ENCODE assay signal across 8 cellular contexts in genomic region chrX:68831405-68832100, GRCh38. TPM values are rescaled to one million over a fixed set of nuclear protein-coding genes. Genes with fewer than 3 reads are reported as not detected.
DNase-seq lines count a peak whose midpoint lies in the region; ATAC-seq and TF ChIP-seq lines count a peak whose summit lies in the region.

No MANE protein-coding gene starts in this region.

- peak overlapping the region; percentile 79 for H3K27ac Mint-ChIP-seq in dendritic cell treated with granulocyte-macrophage colony-stimulating factor and Interleukin-4, amounts not matched to agents 40 ng/mL and 50 ng/mL, for 4 days

- H3K27me3 Mint-ChIP-seq in dendritic cell treated with granulocyte-macrophage colony-stimulating factor and Interleukin-4, amounts not matched to agents 40 ng/mL and 50 ng/mL, for 4 days, result peaks cover 23% of the 10 kb centered on the region

- ATAC-seq in HG03135 (IDR thresholded peaks at IDR 0.05; ENCODE audit: unreplicated experiment), result no peak

- H3K36me3 ChIP-seq in MG63 (no peaks in the 10 kb centered on the region), muscle layer of colon (ENCODE audit: insufficient read depth, low read length) (no peaks in the 10 kb centered on the region)

- H3K4me1 Mint-ChIP-seq in dendritic cell treated with granulocyte-macrophage colony-stimulating factor and Interleukin-4, amounts not matched to agents 40 ng/mL and 50 ng/mL, for 4 days (ENCODE audit: low read depth), result peaks cover 49% of the 10 kb centered on the region

- no peaks in the 10 kb centered on the region for H3K9me3 Mint-ChIP-seq in dendritic cell treated with granulocyte-macrophage colony-stimulating factor and Interleukin-4, amounts not matched to agents 40 ng/mL and 50 ng/mL, for 4 days

- H3K9me3 ChIP-seq in MG63 (no peaks in the 10 kb centered on the region), muscle layer of colon (ENCODE audit: low read length) (no peaks in the 10 kb centered on the region)

- no peak for TF ChIP-seq CTCF in AG04449 (IDR thresholded peaks at IDR 0.05; ENCODE audit: insufficient read depth, low read length, missing control alignments)

- CTCF ChIA-PET in AG04449 (lab: Yijun Ruan, JAX), result interaction anchor here (1.2 to 13.5 kb wide), 6 partner anchors 99 to 556 kb away, joined by 4 to 281 read pairs (median 4); no protein-coding TSS in a partner anchor

- intact Hi-C loops in dendritic cell treated with granulocyte-macrophage colony-stimulating factor and Interleukin-4, amounts not matched to agents 40 ng/mL and 50 ng/mL, for 4 days (cut with micrococcal nuclease), result loop anchor here (10.0 kb wide), 1 partner anchor 63 kb away; no protein-coding TSS in a partner anchor

- H3K4me3 ChIP-seq in AG04449 (ENCODE audit: low read depth, low read length) (peak overlapping the region; percentile 67), MG63 (peak overlapping the region; percentile 71), muscle layer of colon (ENCODE audit: low read depth in 1 of 2, low read length in 2 of 2) (peak overlapping the region; percentile 15 to 52)

- H3K4me1 ChIP-seq in muscle layer of colon (ENCODE audit: insufficient read depth, low read length), result peaks cover 9% of the 10 kb centered on the region

- H3K27me3 ChIP-seq in MG63 (no peaks in the 10 kb centered on the region), muscle layer of colon (ENCODE audit: control insufficient read depth in 1 of 2, insufficient read depth in 2 of 2, low read length in 2 of 2) (peaks cover 0 to 24% of the 10 kb centered on the region in 2 donors)

- peak overlapping the region; percentile 35 for H3K27ac ChIP-seq in muscle layer of colon (ENCODE audit: low read depth, low read length)

- H3K4me3 Mint-ChIP-seq in dendritic cell treated with granulocyte-macrophage colony-stimulating factor and Interleukin-4, amounts not matched to agents 40 ng/mL and 50 ng/mL, for 4 days, result peak overlapping the region; percentile 85

- DNase-seq in AG04449 (ENCODE audit: low read depth, low spot score) (no peak), MG63 (no peak), cerebellar cortex (ENCODE audit: low spot score) (no peak), HK-2 (ENCODE audit: unreplicated experiment) (no peak)
- no peak for DNase-seq in stimulated activated CD4-positive, alpha-beta T cell treated with anti-CD3 and anti-CD28 coated beads, Interleukin-12 subunit alpha, Interleukin-12 subunit beta, amount 100 ng/mL, for 4 hours

- POLR2A ChIA-PET in AG04449 (lab: Yijun Ruan, JAX), result no interaction called here

- H3K36me3 Mint-ChIP-seq in dendritic cell treated with granulocyte-macrophage colony-stimulating factor and Interleukin-4, amounts not matched to agents 40 ng/mL and 50 ng/mL, for 4 days (ENCODE audit: low read depth), result peaks cover 11% of the 10 kb centered on the region

- peak overlapping the region; percentile 44 for H3K9ac ChIP-seq in muscle layer of colon (ENCODE audit: low read length)

RNA-seq across cellular contexts. Expression of gene EFNB1, which starts 2.7 kb away (rescaled TPM):
- 19.1 and 49.6 TPM in 2 replicates for total RNA-seq in MG63 (2014; rRNA removed; shearing (Covaris generic); ENCODE audit: low replicate concordance)
